ENCODE assay signal across 25 cellular contexts in genomic region chr11:119560291-119560690, GRCh38.
DNase-seq lines count a peak whose midpoint lies in the region; TF ChIP-seq lines count a peak whose summit lies in the region.
"Had no signal": no experiment of that assay in that cellular context is flagged by ENCODE, and none has a peak within 500 bp of the region (broad histone marks: within the 10 kb centered on the region; RNA-seq: fewer than 3 reads in every experiment).

No MANE protein-coding gene starts in this region.

- H2AFZ ChIP-seq in H9 (ENCODE audit: low read length) = no peak overlapping the region

- no peak overlapping the region for H2BK15ac ChIP-seq in H9 (ENCODE audit: low read depth, low read length)

- no peak overlapping the region for H3T11ph ChIP-seq in H9 (ENCODE audit: low read length)

- H3K4me1 ChIP-seq in endodermal cell (ENCODE audit: control insufficient read depth, insufficient read depth, low read length) (no peaks in the 10 kb centered on the region), H9 (ENCODE audit: insufficient read depth, low read length) (no peaks in the 10 kb centered on the region), left ventricle myocardium inferior (no peaks in the 10 kb centered on the region)
- H3K4me1 ChIP-seq: BE2C, BLaER1 had no signal

- no peak overlapping the region for H2BK120ac ChIP-seq in H9 (ENCODE audit: low read depth, low read length, poor library complexity, severe bottlenecking)

- H3K36me3 Mint-ChIP-seq in endodermal cell (ENCODE audit: low read depth) = no peaks in the 10 kb centered on the region
- no peaks in the 10 kb centered on the region for H3K36me3 Mint-ChIP-seq in nephron progenitor cell (ENCODE audit: low read depth)
- H3K36me3 Mint-ChIP-seq in osteocyte (ENCODE audit: unreplicated experiment) = no peaks in the 10 kb centered on the region
- H3K36me3 Mint-ChIP-seq in H9 (ENCODE audit: insufficient read depth in 1 of 3, low read depth in 3 of 3) = peaks cover 0 to 6% (median 3%) of the 10 kb centered on the region in 3 experiments; a peak in 3 of 7 replicates
- H3K36me3 Mint-ChIP-seq: CD4-positive, CD25-positive, alpha-beta regulatory T cell; CD8-positive, alpha-beta memory T cell had no signal

- no peak overlapping the region for H3K9ac ChIP-seq in endodermal cell (ENCODE audit: extremely low read depth, low read length, poor library complexity, severe bottlenecking)
- H3K9ac ChIP-seq in H9 (ENCODE audit: extremely low read depth, insufficient read length, low read length) = no peak overlapping the region
- H3K9ac ChIP-seq: BLaER1 had no signal

- H4K91ac ChIP-seq in H9 (ENCODE audit: insufficient read length, low read depth, low read length) = no peak overlapping the region

- 85 to 96% methylated on average over 4 to 6 of the region's 6 CpGs for WGBS in endodermal cell (ENCODE audit: insufficient coverage in 1 of 2, insufficient read length in 1 of 2), 2 experiments
- WGBS in H9 (ENCODE audit: extremely low coverage, insufficient read length, low lambda C conversion rate) = no CpG with 5 or more reads among the region's 6 CpGs

- no peak overlapping the region for H4K5ac ChIP-seq in H9 (ENCODE audit: insufficient read length, low read depth, low read length)

- no peak overlapping the region for H3K4me2 ChIP-seq in H9 (ENCODE audit: insufficient read depth, insufficient read length, low read length)
- H3K4me2 ChIP-seq: BLaER1 had no signal

- no peaks in the 10 kb centered on the region for H3K79me2 ChIP-seq in H9 (ENCODE audit: insufficient read depth, low read length)

- no peaks in the 10 kb centered on the region for H3K79me1 ChIP-seq in H9 (ENCODE audit: insufficient read depth, low read depth, low read length, poor library complexity, severe bottlenecking)

- H3K56ac ChIP-seq in H9 (ENCODE audit: insufficient read length, low read depth, low read length) = no peak overlapping the region

- no peak overlapping the region for H2BK12ac ChIP-seq in H9 (ENCODE audit: insufficient read length, low read depth, low read length)

- H4K20me1 ChIP-seq in H9 (ENCODE audit: control insufficient read depth, insufficient read depth, insufficient read length) = no peaks in the 10 kb centered on the region
- H4K20me1 ChIP-seq: BLaER1 had no signal

- no peaks in the 10 kb centered on the region for H3K27me3 ChIP-seq in endodermal cell (ENCODE audit: control insufficient read depth, insufficient read depth, low read length, poor library complexity, severe bottlenecking)
- H3K27me3 ChIP-seq in H9 (ENCODE audit: insufficient read depth, low read length) = no peaks in the 10 kb centered on the region
- H3K27me3 ChIP-seq in left ventricle myocardium inferior (ENCODE audit: low read depth) = peaks cover 11% of the 10 kb centered on the region
- H3K27me3 ChIP-seq: BE2C, BLaER1 had no signal

- H3K23me2 ChIP-seq in H9 (ENCODE audit: insufficient read length, low read depth, low read length, poor library complexity, severe bottlenecking) = no peaks in the 10 kb centered on the region

- no peak overlapping the region for H3K23ac ChIP-seq in H9 (ENCODE audit: insufficient read length, low read depth, low read length)

- H3K27me3 Mint-ChIP-seq in endodermal cell (ENCODE audit: insufficient read depth) (peaks cover 35% of the 10 kb centered on the region), nephron progenitor cell (ENCODE audit: low read depth, poor library complexity) (peaks cover 34% of the 10 kb centered on the region), osteocyte (ENCODE audit: unreplicated experiment) (peaks cover 53% of the 10 kb centered on the region), H9 (ENCODE audit: low read depth) (peaks cover 56% of the 10 kb centered on the region)

- no peak overlapping the region for H3K4me3 Mint-ChIP-seq in endodermal cell
- H3K4me3 Mint-ChIP-seq in nephron progenitor cell = no peak overlapping the region
- H3K4me3 Mint-ChIP-seq in osteocyte (ENCODE audit: unreplicated experiment) = no peak overlapping the region
- no peak overlapping the region for H3K4me3 Mint-ChIP-seq in H9
- H3K4me3 Mint-ChIP-seq: CD14-positive monocyte; CD4-positive, alpha-beta memory T cell; CD4-positive, CD25-positive, alpha-beta regulatory T cell; CD8-positive, alpha-beta memory T cell had no signal

- intact Hi-C loops in left ventricle myocardium inferior (cut with micrococcal nuclease) = no loop called here

- H3K4ac ChIP-seq in H9 (ENCODE audit: low read depth, low read length) = no peak overlapping the region

- H2AK5ac ChIP-seq in H9 (ENCODE audit: insufficient read length, low read length) = no peak overlapping the region

- H4K8ac ChIP-seq in H9 (replicated peaks; ENCODE audit: insufficient read length, low read depth, low read length) = no peak overlapping the region

- H3K9me3 ChIP-seq in endodermal cell (ENCODE audit: control insufficient read depth, low read length) (no peaks in the 10 kb centered on the region), H9 (ENCODE audit: control insufficient read depth, low read depth, low read length) (no peaks in the 10 kb centered on the region), left ventricle myocardium inferior (replicated peaks) (peaks cover 6% of the 10 kb centered on the region)
- H3K9me3 ChIP-seq: BE2C had no signal

- no peak overlapping the region for H3K18ac ChIP-seq in H9 (ENCODE audit: insufficient read length, low read depth, low read length)

- H3K27ac ChIP-seq in endodermal cell (ENCODE audit: low read depth, low read length) (no peak overlapping the region), H9 (ENCODE audit: insufficient read length, low read depth, low read length) (no peak overlapping the region), left ventricle myocardium inferior (replicated peaks) (no peak overlapping the region)
- H3K27ac ChIP-seq: BLaER1 had no signal

- H3K9me3 Mint-ChIP-seq in endodermal cell (peaks cover 16% of the 10 kb centered on the region), nephron progenitor cell (peaks cover 57% of the 10 kb centered on the region), osteocyte (ENCODE audit: unreplicated experiment) (peaks cover 18% of the 10 kb centered on the region), H9 (peaks cover 5% of the 10 kb centered on the region in 2 experiments; a peak in 4 of 5 replicates)

- no peak overlapping the region for H2BK5ac ChIP-seq in H9 (ENCODE audit: insufficient read length, low read length)

- H3K4me1 Mint-ChIP-seq in endodermal cell = no peaks in the 10 kb centered on the region
- no peaks in the 10 kb centered on the region for H3K4me1 Mint-ChIP-seq in nephron progenitor cell
- no peaks in the 10 kb centered on the region for H3K4me1 Mint-ChIP-seq in osteocyte (ENCODE audit: unreplicated experiment)
- peaks cover 0 to 6% of the 10 kb centered on the region in 2 experiments; a peak in 1 of 4 replicates for H3K4me1 Mint-ChIP-seq in H9
- H3K4me1 Mint-ChIP-seq: CD4-positive, alpha-beta memory T cell; CD4-positive, CD25-positive, alpha-beta regulatory T cell; CD8-positive, alpha-beta memory T cell had no signal

- H3K36me3 ChIP-seq in endodermal cell (ENCODE audit: control insufficient read depth, insufficient read depth, low read length) = no peaks in the 10 kb centered on the region
- no peaks in the 10 kb centered on the region for H3K36me3 ChIP-seq in left ventricle myocardium inferior
- H3K36me3 ChIP-seq: BE2C, BLaER1 had no signal

- TF ChIP-seq CTCF in endodermal cell (conservative IDR thresholded peaks at IDR 0.05) (no peak), nephron progenitor cell (IDR thresholded peaks at IDR 0.05) (no peak), osteocyte (IDR thresholded peaks at IDR 0.05) (no peak), H9 (conservative IDR thresholded peaks at IDR 0.05) (no peak), left ventricle myocardium inferior (IDR thresholded peaks at IDR 0.05; ENCODE audit: borderline replicate concordance) (no peak)

- peak; percentile 23 for DNase-seq in endodermal cell
- no peak for DNase-seq in nephron progenitor cell
- DNase-seq in osteocyte (ENCODE audit: extremely low spot score, unreplicated experiment) = peak; percentile 80
- no peak for DNase-seq in NCI-H146 treated with DMSO at 0.1 percent for 48 hours (lab: John Stamatoyannopoulos, UW; ENCODE audit: unreplicated experiment)
- DNase-seq in H9 = no peak
- no peak for DNase-seq in NK-92 treated with Interleukin-12 subunit alpha and Interleukin-12 subunit beta, amount 100 ng/mL, for 24 hours (lab: John Stamatoyannopoulos, UW)
- DNase-seq in left ventricle myocardium inferior = no peak
- DNase-seq: 8988T; ACHN; BE2C; C1 segment of cervical spinal cord; CD4-positive, alpha-beta memory T cell; CD4-positive, CD25-positive, alpha-beta regulatory T cell; CD8-positive, alpha-beta memory T cell; COR-L47; DMS 273 treated with DMSO at 0.1 percent for 48 hours; DMS153; DMS53; DMS79; DND-41; EL; GDM1 had no signal

- H3K4me3 ChIP-seq in endodermal cell (ENCODE audit: low read length) (no peak overlapping the region), left ventricle myocardium inferior (no peak overlapping the region)
- H3K4me3 ChIP-seq: BLaER1, GM12878 had no signal

- H2BK20ac ChIP-seq in H9 (ENCODE audit: low read depth, low read length, poor library complexity, severe bottlenecking) = no peak overlapping the region

- H3K27ac Mint-ChIP-seq in endodermal cell (no peak overlapping the region), nephron progenitor cell (peak overlapping the region; percentile 57), osteocyte (ENCODE audit: unreplicated experiment) (no peak overlapping the region), H9 (no peak overlapping the region)
- H3K27ac Mint-ChIP-seq: CD4-positive, alpha-beta memory T cell; CD4-positive, CD25-positive, alpha-beta regulatory T cell; CD8-positive, alpha-beta memory T cell had no signal

- H3K14ac ChIP-seq in H9 (ENCODE audit: insufficient read depth, low read length) = no peak overlapping the region

Comparison
In these comparisons a context has a peak if more than half of its experiments do, and no peak if none do; other contexts are left out.
1. DNase-seq: peak in endodermal cell (single experiment) and osteocyte (single experiment); none in nephron progenitor cell (single experiment), NCI-H146 treated with DMSO at 0.1 percent for 48 hours (single experiment), H9 (single experiment), NK-92 treated with Interleukin-12 subunit alpha and Interleukin-12 subunit beta, amount 100 ng/mL, for 24 hours (single experiment) and left ventricle myocardium inferior (single experiment).